In the genomic region with DNA sequence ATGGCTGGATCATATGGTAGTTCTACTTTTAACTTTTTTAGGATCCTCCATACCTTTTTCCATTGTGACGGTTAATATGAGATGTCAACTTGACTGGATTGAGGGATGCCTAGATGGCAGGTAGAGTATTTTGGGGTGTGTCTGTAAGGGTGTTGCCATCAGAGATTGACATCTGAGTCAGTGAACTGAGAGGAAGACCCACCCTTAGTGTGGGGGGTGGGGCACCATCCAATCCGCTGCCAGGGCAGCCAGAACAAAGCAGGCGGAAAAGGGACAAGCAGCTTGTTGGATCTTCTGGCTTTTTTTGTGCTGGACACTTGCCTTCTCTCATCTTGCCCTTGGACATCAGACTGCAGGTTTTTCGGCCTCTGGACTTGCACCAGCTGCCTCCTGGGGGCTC, we compare ENCODE assay signal across 24 cellular contexts.
"Had no signal": no experiment of that assay in that cellular context is flagged by ENCODE, and none has a peak within 500 bp of the region (broad histone marks: within the 10 kb centered on the region; RNA-seq: fewer than 3 reads in every experiment).

No MANE protein-coding gene starts in this region.

- H2AFZ ChIP-seq: hepatocyte had no signal

- H3K9me3 Mint-ChIP-seq: immature natural killer cell; naive thymus-derived CD4-positive, alpha-beta T cell had no signal

- H3K4me3 Mint-ChIP-seq: immature natural killer cell; naive thymus-derived CD4-positive, alpha-beta T cell had no signal

- H3K9me3 ChIP-seq: esophagus muscularis mucosa, gastroesophageal sphincter, heart left ventricle, left lung, lower lobe of right lung had no signal

- ATAC-seq: foreskin keratinocyte; gastroesophageal sphincter; heart left ventricle; left lung; left ventricle myocardium superior; lower lobe of right lung; naive thymus-derived CD4-positive, alpha-beta T cell had no signal

- DNase-seq: dermis blood vessel endothelial cell; dorsolateral prefrontal cortex; effector CD4-positive, alpha-beta T cell; effector memory CD4-positive, alpha-beta T cell; foreskin keratinocyte; heart left ventricle; hypothalamus; immature natural killer cell; islet precursor cell; kidney; kidney glomerular epithelial cell; left lung; left ventricle myocardium superior; lower lobe of right lung; mesenchymal stem cell; midbrain; naive thymus-derived CD4-positive, alpha-beta T cell had no signal

- H3K4me3 ChIP-seq: coronary artery, dorsolateral prefrontal cortex, esophagus muscularis mucosa, gastroesophageal sphincter, heart left ventricle, hepatocyte, left lung, lower lobe of right lung had no signal

- H3K27me3 Mint-ChIP-seq: naive thymus-derived CD4-positive, alpha-beta T cell had no signal

- H3K27ac ChIP-seq: coronary artery, dorsolateral prefrontal cortex, esophagus muscularis mucosa, foreskin keratinocyte, gastroesophageal sphincter, heart left ventricle, hepatocyte, left lung, lower lobe of right lung had no signal

- H3K36me3 Mint-ChIP-seq: immature natural killer cell; naive thymus-derived CD4-positive, alpha-beta T cell had no signal

- H3K79me2 ChIP-seq: hepatocyte had no signal

- FAIRE-seq: colon, endothelial cell of umbilical vein, frontal cortex, kidney had no signal

- H3K27me3 ChIP-seq: dorsolateral prefrontal cortex, esophagus muscularis mucosa, gastroesophageal sphincter, heart left ventricle, hepatocyte, left lung had no signal

- H3K36me3 ChIP-seq: esophagus muscularis mucosa, gastroesophageal sphincter, heart left ventricle, left lung, lower lobe of right lung had no signal

- H3K27ac Mint-ChIP-seq: immature natural killer cell; naive thymus-derived CD4-positive, alpha-beta T cell had no signal

- H3K4me1 ChIP-seq: foreskin keratinocyte had no signal

- H3K4me2 ChIP-seq: hepatocyte had no signal
